ENCODE assay signal across 1 cellular context in genomic region chr6:43308990-43309477, GRCh38.
TF ChIP-seq lines count a peak whose summit lies in the region.

No MANE protein-coding gene starts in this region.

TF ChIP-seq in SK-N-SH treated with all-trans-retinoic acid at 6 μM for 48 hours, 23 proteins besides CTCF, POLR2A, EP300 and RAD21 (continued from another document):
- no peak for TF ChIP-seq POU6F1 (CRISPR knock-in tag; IDR thresholded peaks at IDR 0.05; ENCODE audit: borderline replicate concordance, low read depth)
- TF ChIP-seq PPARA (CRISPR knock-in tag; IDR thresholded peaks at IDR 0.05; ENCODE audit: borderline replicate concordance): no peak
- TF ChIP-seq ZNF8 (CRISPR knock-in tag; IDR thresholded peaks at IDR 0.05): no peak
- no peak for TF ChIP-seq RARB (CRISPR knock-in tag; IDR thresholded peaks at IDR 0.05)
- TF ChIP-seq OSR1 (CRISPR knock-in tag; IDR thresholded peaks at IDR 0.05): no peak
- no peak for TF ChIP-seq TCF4 (CRISPR knock-in tag; IDR thresholded peaks at IDR 0.05; ENCODE audit: borderline replicate concordance)
- no peak for TF ChIP-seq CSDC2 (CRISPR knock-in tag; IDR thresholded peaks at IDR 0.05)
- no peak for TF ChIP-seq ARNTL (CRISPR knock-in tag; IDR thresholded peaks at IDR 0.05; ENCODE audit: borderline replicate concordance, low read depth)
- no peak for TF ChIP-seq ZFP3 (CRISPR knock-in tag; IDR thresholded peaks at IDR 0.05)
- no peak for TF ChIP-seq ZNF565 (CRISPR knock-in tag; conservative IDR thresholded peaks at IDR 0.05; ENCODE audit: low read depth)
- no peak for TF ChIP-seq ISL1 (CRISPR knock-in tag; IDR thresholded peaks at IDR 0.05)
- no peak for TF ChIP-seq TSHZ2 (CRISPR knock-in tag; IDR thresholded peaks at IDR 0.05)
